In the genomic region with DNA sequence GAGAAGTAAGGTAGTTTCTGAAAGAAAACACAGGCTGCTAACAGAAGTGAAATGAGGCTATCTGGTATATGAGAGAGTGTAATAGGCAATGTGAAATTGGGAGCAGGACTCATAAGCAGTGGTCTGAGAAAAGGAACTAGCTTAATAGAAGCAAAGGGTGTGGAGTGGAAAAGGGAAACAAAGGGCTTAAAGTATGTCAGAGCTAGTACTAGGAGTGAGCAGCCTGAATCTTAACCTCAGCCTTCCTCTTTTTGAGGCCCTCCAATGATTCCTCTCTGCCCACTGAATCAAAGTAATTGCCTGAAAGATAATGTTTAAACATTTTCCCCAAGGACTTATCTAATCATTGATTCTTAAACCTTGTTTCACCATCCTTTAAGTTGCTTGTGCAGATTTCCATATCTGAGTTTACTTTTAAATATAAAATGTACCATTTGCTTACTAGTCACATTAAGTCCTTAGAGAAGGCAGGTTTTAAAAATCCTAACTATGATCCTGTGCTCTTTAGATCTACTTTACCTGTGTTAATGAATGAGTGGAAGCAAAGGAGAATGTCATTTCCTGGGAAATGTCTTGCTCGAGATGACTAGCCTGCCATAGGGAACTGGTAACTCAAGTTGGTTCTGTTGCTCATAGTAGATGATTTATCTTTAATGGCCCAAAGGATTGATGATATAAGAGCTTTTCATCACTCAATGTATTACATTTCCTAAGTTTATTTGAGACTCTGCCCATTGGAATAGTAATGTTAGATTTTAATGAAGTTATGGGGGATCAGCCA, we compare ENCODE assay signal across 1 cellular context.
TF ChIP-seq lines count a peak whose summit lies in the region.

No MANE protein-coding gene starts in this region.

TF ChIP-seq in GM12878, 131 proteins besides CTCF, POLR2A, EP300 and RAD21:
- no peak for TF ChIP-seq HDAC6 (IDR thresholded peaks at IDR 0.05; ENCODE audit: unreplicated experiment)
- TF ChIP-seq BCL11A (IDR thresholded peaks at IDR 0.05; ENCODE audit: low read depth, low read length), result no peak
